29 cellular contexts compared by ENCODE assay signal in the genomic region with DNA sequence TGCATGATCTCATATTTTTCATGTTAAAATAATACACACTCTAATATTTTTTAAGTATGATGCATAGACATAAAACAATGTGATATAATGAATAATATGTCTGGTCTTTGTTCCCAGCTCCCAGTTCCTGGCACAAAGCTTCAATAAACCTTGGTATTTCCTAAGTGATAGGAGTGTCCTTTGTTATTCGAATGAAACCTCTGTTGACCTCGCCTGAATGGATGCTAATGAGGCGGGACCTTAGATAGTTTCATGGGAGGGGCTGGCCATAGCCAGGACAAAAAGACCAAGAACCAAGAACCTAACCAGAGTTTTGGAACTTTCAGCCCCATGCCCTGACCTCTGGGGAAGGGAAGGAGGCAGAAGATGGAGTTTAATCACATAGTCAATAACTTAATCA.
A peak's percentile ranks its signal among the peaks of the same experiment; 100 is the strongest.
DNase-seq lines count a peak whose midpoint lies in the region; ATAC-seq and TF ChIP-seq lines count a peak whose summit lies in the region.
"Had no signal": no experiment of that assay in that cellular context is flagged by ENCODE, and none has a peak within 500 bp of the region (broad histone marks: within the 10 kb centered on the region; RNA-seq: fewer than 3 reads in every experiment).

No MANE protein-coding gene starts in this region.

- peaks cover 5% of the 10 kb centered on the region; the same call in 1 of the 2 replicates for H3K9me3 Mint-ChIP-seq in WTC11
- H3K9me3 Mint-ChIP-seq: activated naive CD4-positive, alpha-beta T cell treated with anti-CD3 and anti-CD28 coated beads, Interleukin-2, amount 10 ng/mL, durations not matched to agents 7 days and 5 days; H9 had no signal

- no peak overlapping the region for H3K27ac Mint-ChIP-seq in WTC11
- H3K27ac Mint-ChIP-seq: activated CD8-positive, alpha-beta memory T cell treated with anti-CD3 and anti-CD28 coated beads, Interleukin-2, amount 10 ng/mL, durations not matched to agents 7 days and 5 days; activated naive CD4-positive, alpha-beta T cell treated with anti-CD3 and anti-CD28 coated beads, Interleukin-2, amount 10 ng/mL, durations not matched to agents 7 days and 5 days; H9; naive B cell had no signal

- TF ChIP-seq CTCF in WTC11 (IDR thresholded peaks at IDR 0.05) = no peak
- TF ChIP-seq CTCF in fibroblast of pulmonary artery (IDR thresholded peaks at IDR 0.05; ENCODE audit: low read length, missing control alignments) = no peak

- POLR2A ChIA-PET in WTC11 (lab: Charles Lee) = no interaction called here

- CTCF ChIA-PET in WTC11 (lab: Charles Lee) = no interaction called here

- ATAC-seq in WTC11 (peak; percentile 90), HG02885 (IDR thresholded peaks at IDR 0.05; ENCODE audit: poor library complexity, unreplicated experiment) (no peak)
- ATAC-seq: activated CD8-positive, alpha-beta memory T cell treated with anti-CD3 and anti-CD28 coated beads, Interleukin-2, amount 10 ng/mL, durations not matched to agents 7 days and 5 days; SK-N-SH treated with all-trans-retinoic acid at 6 μM for 48 hours had no signal

- H3K4me3 Mint-ChIP-seq in WTC11 = no peak overlapping the region
- H3K4me3 Mint-ChIP-seq: activated CD8-positive, alpha-beta memory T cell treated with anti-CD3 and anti-CD28 coated beads, Interleukin-2, amount 10 ng/mL, durations not matched to agents 7 days and 5 days; activated naive CD4-positive, alpha-beta T cell treated with anti-CD3 and anti-CD28 coated beads, Interleukin-2, amount 10 ng/mL, durations not matched to agents 7 days and 5 days; naive B cell had no signal

- DNase-seq in DMS53 treated with DMSO at 0.1 percent for 48 hours (lab: John Stamatoyannopoulos, UW; ENCODE audit: unreplicated experiment) = peak; percentile 32
- no peak for DNase-seq in WTC11 (ENCODE audit: low spot score)
- peak; percentile 20 for DNase-seq in fibroblast of pulmonary artery (ENCODE audit: low read depth)
- peak; percentile 21 for DNase-seq in islet precursor cell
- DNase-seq in activated T-cell treated with anti-CD3 and anti-CD28 coated beads for 4 hours = no peak
- DNase-seq in NCI-H2227 treated with DMSO at 0.1 percent for 48 hours (lab: John Stamatoyannopoulos, UW) = no peak
- no peak for DNase-seq in cerebellar cortex (ENCODE audit: low spot score)
- DNase-seq: activated CD4-positive, alpha-beta T cell treated with anti-CD3 and anti-CD28 coated beads, Interleukin-2, amount 50 U/mL, for 1 hour; activated CD8-positive, alpha-beta memory T cell treated with anti-CD3 and anti-CD28 coated beads, Interleukin-2, amount 10 ng/mL, durations not matched to agents 7 days and 5 days; activated naive CD4-positive, alpha-beta T cell treated with anti-CD3 and anti-CD28 coated beads, Interleukin-2, amount 10 ng/mL, durations not matched to agents 7 days and 5 days; amygdala; DND-41; dorsolateral prefrontal cortex; foreskin melanocyte; H9; hypothalamus; IMR-90; mesenchymal stem cell; naive B cell; NCI-H1092; NCI-H187 treated with DMSO at 0.1 percent for 48 hours; RPMI8226; stimulated activated CD4-positive, alpha-beta T cell treated with anti-CD3 and anti-CD28 coated beads, Interleukin-4, amount 100 ng/mL, for 4 hours; stimulated activated naive CD4-positive, alpha-beta T cell; T-helper 2 cell had no signal

- H3K36me3 Mint-ChIP-seq in WTC11 = no peaks in the 10 kb centered on the region
- H3K36me3 Mint-ChIP-seq: activated CD8-positive, alpha-beta memory T cell treated with anti-CD3 and anti-CD28 coated beads, Interleukin-2, amount 10 ng/mL, durations not matched to agents 7 days and 5 days; activated naive CD4-positive, alpha-beta T cell treated with anti-CD3 and anti-CD28 coated beads, Interleukin-2, amount 10 ng/mL, durations not matched to agents 7 days and 5 days; naive B cell had no signal

- H3K4me3 ChIP-seq in fibroblast of pulmonary artery (replicated peaks; ENCODE audit: low read depth, low read length) = no peak overlapping the region
- H3K4me3 ChIP-seq: cardiac muscle cell, dorsolateral prefrontal cortex, vagina had no signal

- H3K27me3 Mint-ChIP-seq in WTC11 (ENCODE audit: low read depth) = peaks cover 12% of the 10 kb centered on the region; the same call in 1 of the 2 replicates
- H3K27me3 Mint-ChIP-seq: activated naive CD4-positive, alpha-beta T cell treated with anti-CD3 and anti-CD28 coated beads, Interleukin-2, amount 10 ng/mL, durations not matched to agents 7 days and 5 days had no signal

- peaks cover 58% of the 10 kb centered on the region for H3K4me1 Mint-ChIP-seq in WTC11
- H3K4me1 Mint-ChIP-seq: activated CD8-positive, alpha-beta memory T cell treated with anti-CD3 and anti-CD28 coated beads, Interleukin-2, amount 10 ng/mL, durations not matched to agents 7 days and 5 days; activated naive CD4-positive, alpha-beta T cell treated with anti-CD3 and anti-CD28 coated beads, Interleukin-2, amount 10 ng/mL, durations not matched to agents 7 days and 5 days; naive B cell had no signal

TF ChIP-seq in WTC11, 78 proteins besides CTCF, POLR2A, EP300 and RAD21 (continues in another document):
- TF ChIP-seq RORB (CRISPR knock-in tag; IDR thresholded peaks at IDR 0.05) = no peak
- TF ChIP-seq MYBL2 (CRISPR knock-in tag; IDR thresholded peaks at IDR 0.05) = no peak
- no peak for TF ChIP-seq ZNF671 (CRISPR knock-in tag; IDR thresholded peaks at IDR 0.05)
- TF ChIP-seq, protein P1, sequence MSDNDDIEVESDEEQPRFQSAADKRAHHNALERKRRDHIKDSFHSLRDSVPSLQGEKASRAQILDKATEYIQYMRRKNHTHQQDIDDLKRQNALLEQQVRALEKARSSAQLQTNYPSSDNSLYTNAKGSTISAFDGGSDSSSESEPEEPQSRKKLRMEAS (CRISPR knock-in tag; IDR thresholded peaks at IDR 0.05) = no peak
- no peak for TF ChIP-seq ATF1 (CRISPR knock-in tag; IDR thresholded peaks at IDR 0.05)
- TF ChIP-seq, protein P2, sequence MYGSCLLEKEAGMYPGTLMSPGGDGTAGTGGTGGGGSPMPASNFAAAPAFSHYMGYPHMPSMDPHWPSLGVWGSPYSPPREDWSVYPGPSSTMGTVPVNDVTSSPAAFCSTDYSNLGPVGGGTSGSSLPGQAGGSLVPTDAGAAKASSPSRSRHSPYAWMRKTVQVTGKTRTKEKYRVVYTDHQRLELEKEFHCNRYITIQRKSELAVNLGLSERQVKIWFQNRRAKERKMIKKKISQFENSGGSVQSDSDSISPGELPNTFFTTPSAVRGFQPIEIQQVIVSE (CRISPR knock-in tag; IDR thresholded peaks at IDR 0.05; ENCODE audit: borderline replicate concordance) = no peak
- no peak for TF ChIP-seq GABPB1 (CRISPR knock-in tag; IDR thresholded peaks at IDR 0.05)
- TF ChIP-seq NFYB (CRISPR knock-in tag; conservative IDR thresholded peaks at IDR 0.05; ENCODE audit: low read depth) = no peak
- TF ChIP-seq, protein P3, sequence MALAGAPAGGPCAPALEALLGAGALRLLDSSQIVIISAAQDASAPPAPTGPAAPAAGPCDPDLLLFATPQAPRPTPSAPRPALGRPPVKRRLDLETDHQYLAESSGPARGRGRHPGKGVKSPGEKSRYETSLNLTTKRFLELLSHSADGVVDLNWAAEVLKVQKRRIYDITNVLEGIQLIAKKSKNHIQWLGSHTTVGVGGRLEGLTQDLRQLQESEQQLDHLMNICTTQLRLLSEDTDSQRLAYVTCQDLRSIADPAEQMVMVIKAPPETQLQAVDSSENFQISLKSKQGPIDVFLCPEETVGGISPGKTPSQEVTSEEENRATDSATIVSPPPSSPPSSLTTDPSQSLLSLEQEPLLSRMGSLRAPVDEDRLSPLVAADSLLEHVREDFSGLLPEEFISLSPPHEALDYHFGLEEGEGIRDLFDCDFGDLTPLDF (CRISPR knock-in tag; IDR thresholded peaks at IDR 0.05) = no peak
- TF ChIP-seq, protein P4, sequence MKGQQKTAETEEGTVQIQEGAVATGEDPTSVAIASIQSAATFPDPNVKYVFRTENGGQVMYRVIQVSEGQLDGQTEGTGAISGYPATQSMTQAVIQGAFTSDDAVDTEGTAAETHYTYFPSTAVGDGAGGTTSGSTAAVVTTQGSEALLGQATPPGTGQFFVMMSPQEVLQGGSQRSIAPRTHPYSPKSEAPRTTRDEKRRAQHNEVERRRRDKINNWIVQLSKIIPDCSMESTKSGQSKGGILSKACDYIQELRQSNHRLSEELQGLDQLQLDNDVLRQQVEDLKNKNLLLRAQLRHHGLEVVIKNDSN (CRISPR knock-in tag; IDR thresholded peaks at IDR 0.05) = no peak
- TF ChIP-seq ESRRA (CRISPR knock-in tag; IDR thresholded peaks at IDR 0.05; ENCODE audit: borderline replicate concordance) = no peak
- no peak for TF ChIP-seq NFE2L1 (CRISPR knock-in tag; IDR thresholded peaks at IDR 0.05)
- TF ChIP-seq SP1 (CRISPR knock-in tag; conservative IDR thresholded peaks at IDR 0.05) = no peak
- TF ChIP-seq FOXK1 (CRISPR knock-in tag; IDR thresholded peaks at IDR 0.05) = no peak
- TF ChIP-seq, protein P5, sequence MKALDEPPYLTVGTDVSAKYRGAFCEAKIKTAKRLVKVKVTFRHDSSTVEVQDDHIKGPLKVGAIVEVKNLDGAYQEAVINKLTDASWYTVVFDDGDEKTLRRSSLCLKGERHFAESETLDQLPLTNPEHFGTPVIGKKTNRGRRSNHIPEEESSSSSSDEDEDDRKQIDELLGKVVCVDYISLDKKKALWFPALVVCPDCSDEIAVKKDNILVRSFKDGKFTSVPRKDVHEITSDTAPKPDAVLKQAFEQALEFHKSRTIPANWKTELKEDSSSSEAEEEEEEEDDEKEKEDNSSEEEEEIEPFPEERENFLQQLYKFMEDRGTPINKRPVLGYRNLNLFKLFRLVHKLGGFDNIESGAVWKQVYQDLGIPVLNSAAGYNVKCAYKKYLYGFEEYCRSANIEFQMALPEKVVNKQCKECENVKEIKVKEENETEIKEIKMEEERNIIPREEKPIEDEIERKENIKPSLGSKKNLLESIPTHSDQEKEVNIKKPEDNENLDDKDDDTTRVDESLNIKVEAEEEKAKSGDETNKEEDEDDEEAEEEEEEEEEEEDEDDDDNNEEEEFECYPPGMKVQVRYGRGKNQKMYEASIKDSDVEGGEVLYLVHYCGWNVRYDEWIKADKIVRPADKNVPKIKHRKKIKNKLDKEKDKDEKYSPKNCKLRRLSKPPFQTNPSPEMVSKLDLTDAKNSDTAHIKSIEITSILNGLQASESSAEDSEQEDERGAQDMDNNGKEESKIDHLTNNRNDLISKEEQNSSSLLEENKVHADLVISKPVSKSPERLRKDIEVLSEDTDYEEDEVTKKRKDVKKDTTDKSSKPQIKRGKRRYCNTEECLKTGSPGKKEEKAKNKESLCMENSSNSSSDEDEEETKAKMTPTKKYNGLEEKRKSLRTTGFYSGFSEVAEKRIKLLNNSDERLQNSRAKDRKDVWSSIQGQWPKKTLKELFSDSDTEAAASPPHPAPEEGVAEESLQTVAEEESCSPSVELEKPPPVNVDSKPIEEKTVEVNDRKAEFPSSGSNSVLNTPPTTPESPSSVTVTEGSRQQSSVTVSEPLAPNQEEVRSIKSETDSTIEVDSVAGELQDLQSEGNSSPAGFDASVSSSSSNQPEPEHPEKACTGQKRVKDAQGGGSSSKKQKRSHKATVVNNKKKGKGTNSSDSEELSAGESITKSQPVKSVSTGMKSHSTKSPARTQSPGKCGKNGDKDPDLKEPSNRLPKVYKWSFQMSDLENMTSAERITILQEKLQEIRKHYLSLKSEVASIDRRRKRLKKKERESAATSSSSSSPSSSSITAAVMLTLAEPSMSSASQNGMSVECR (CRISPR knock-in tag; IDR thresholded peaks at IDR 0.05; ENCODE audit: borderline replicate concordance) = no peak

Comparison
In these comparisons a context has a peak if more than half of its experiments do, and no peak if none do; other contexts are left out.
1. DNase-seq: peak in DMS53 treated with DMSO at 0.1 percent for 48 hours (single experiment), fibroblast of pulmonary artery (single experiment) and islet precursor cell (single experiment); none in WTC11 (single experiment), activated T-cell treated with anti-CD3 and anti-CD28 coated beads for 4 hours (single experiment), NCI-H2227 treated with DMSO at 0.1 percent for 48 hours (single experiment) and cerebellar cortex (single experiment).